In genomic region chr4:149897784-149898183, GRCh38 we compare ENCODE assay signal across 8 cellular contexts.
A peak's percentile ranks its signal among the peaks of the same experiment; 100 is the strongest.
DNase-seq lines count a peak whose midpoint lies in the region; ATAC-seq and TF ChIP-seq lines count a peak whose summit lies in the region.

No MANE protein-coding gene starts in this region.

- POLR2A ChIA-PET in CD8-positive, alpha-beta T cell (lab: Charles Lee) = no interaction called here

- H3K4me3 Mint-ChIP-seq in HFFc6 = no peak overlapping the region
- no peak overlapping the region for H3K4me3 Mint-ChIP-seq in CD8-positive, alpha-beta T cell

- H3K27ac Mint-ChIP-seq in HFFc6 = no peak overlapping the region
- no peak overlapping the region for H3K27ac Mint-ChIP-seq in CD8-positive, alpha-beta T cell

- no peaks in the 10 kb centered on the region for H3K36me3 Mint-ChIP-seq in HFFc6 (ENCODE audit: low read depth)
- H3K36me3 Mint-ChIP-seq in CD8-positive, alpha-beta T cell = no peaks in the 10 kb centered on the region

- H3K9ac ChIP-seq in DND-41 (ENCODE audit: low read depth, low read length) (no peak overlapping the region), liver (ENCODE audit: low read depth in 1 of 2, low read length in 2 of 2) (no peak overlapping the region)

- H3K27ac ChIP-seq in DND-41 (ENCODE audit: low read length) = no peak overlapping the region
- H3K27ac ChIP-seq in liver (ENCODE audit: low read depth in 1 of 2, low read length in 2 of 2) = no peak overlapping the region
- no peak overlapping the region for H3K27ac ChIP-seq in CD8-positive, alpha-beta T cell (ENCODE audit: low read depth, low read length)

- TF ChIP-seq CTCF in DND-41 (IDR thresholded peaks at IDR 0.05; ENCODE audit: borderline replicate concordance, extremely low read depth, low read length, poor library complexity, severe bottlenecking) = peak; percentile 37
- TF ChIP-seq CTCF in HFFc6 (IDR thresholded peaks at IDR 0.05) = peak; percentile 78
- peak; percentile 30 for TF ChIP-seq CTCF in liver (IDR thresholded peaks at IDR 0.05; ENCODE audit: low read depth, low read length, missing input control)
- no peak for TF ChIP-seq CTCF in CD8-positive, alpha-beta T cell (IDR thresholded peaks at IDR 0.05)

- H3K4me1 ChIP-seq in DND-41 (ENCODE audit: insufficient read depth, low read length) (no peaks in the 10 kb centered on the region), liver (ENCODE audit: control insufficient read depth in 4 of 4, insufficient read depth in 4 of 4, low read length in 3 of 4) (no peaks in the 10 kb centered on the region)
- no peaks in the 10 kb centered on the region for H3K4me1 ChIP-seq in CD8-positive, alpha-beta T cell (ENCODE audit: insufficient read depth, low read length)

- no peaks in the 10 kb centered on the region; the same call in 1 of the 2 replicates for H3K27me3 Mint-ChIP-seq in HFFc6 (ENCODE audit: insufficient read depth)
- H3K27me3 Mint-ChIP-seq in CD8-positive, alpha-beta T cell (ENCODE audit: low read depth) = peaks cover 6% of the 10 kb centered on the region

- H3K4me1 Mint-ChIP-seq in HFFc6 (ENCODE audit: low read depth) = no peaks in the 10 kb centered on the region
- no peaks in the 10 kb centered on the region for H3K4me1 Mint-ChIP-seq in CD8-positive, alpha-beta T cell (ENCODE audit: low read depth)

- H3K27me3 ChIP-seq in DND-41 (ENCODE audit: insufficient read depth, low read length, poor library complexity) = no peaks in the 10 kb centered on the region
- no peaks in the 10 kb centered on the region for H3K27me3 ChIP-seq in liver (ENCODE audit: control insufficient read depth in 4 of 4, insufficient read depth in 4 of 4, low read length in 3 of 4)
- no peaks in the 10 kb centered on the region for H3K27me3 ChIP-seq in CD8-positive, alpha-beta T cell (ENCODE audit: insufficient read depth, low read length)

- DNase-seq in DND-41 (no peak), HFFc6 (no peak)
- no peak for DNase-seq in activated T-cell treated with anti-CD3 and anti-CD28 coated beads, Interleukin-2, amount 50 U/mL, for 48 hours
- DNase-seq in stimulated activated CD4-positive, alpha-beta T cell treated with anti-CD3 and anti-CD28 coated beads, Interleukin-4, amount 100 ng/mL, for 1 hour = no peak
- no peak for DNase-seq in CD8-positive, alpha-beta T cell
- DNase-seq in activated naive CD4-positive, alpha-beta T cell (lab: John Stamatoyannopoulos, UW) = no peak

- H3K79me2 ChIP-seq in DND-41 (ENCODE audit: insufficient read depth, low read length) = no peaks in the 10 kb centered on the region

- H3K36me3 ChIP-seq in DND-41 (ENCODE audit: insufficient read depth, low read length) = no peaks in the 10 kb centered on the region
- no peaks in the 10 kb centered on the region for H3K36me3 ChIP-seq in liver (ENCODE audit: control insufficient read depth in 4 of 4, insufficient read depth in 3 of 4, low read depth in 1 of 4, low read length in 3 of 4)
- H3K36me3 ChIP-seq in CD8-positive, alpha-beta T cell (ENCODE audit: insufficient read depth, low read length) = no peaks in the 10 kb centered on the region

- no peak for ATAC-seq in DND-41 (ENCODE audit: insufficient read depth, low read depth)
- peak; percentile 78 for ATAC-seq in SK-N-SH treated with all-trans-retinoic acid at 6 μM for 48 hours
- ATAC-seq in CD8-positive, alpha-beta T cell = no peak

- H3K4me3 ChIP-seq in DND-41 (ENCODE audit: low read depth in 1 of 2, low read length in 2 of 2) (no peak overlapping the region), liver (ENCODE audit: low read depth in 1 of 3, low read length in 3 of 3) (no peak overlapping the region)
- H3K4me3 ChIP-seq in CD8-positive, alpha-beta T cell (ENCODE audit: low read depth, low read length) = no peak overlapping the region

- H3K9me3 Mint-ChIP-seq in HFFc6 = no peaks in the 10 kb centered on the region
- no peaks in the 10 kb centered on the region for H3K9me3 Mint-ChIP-seq in CD8-positive, alpha-beta T cell

- peak; percentile 75 to 79 for TF ChIP-seq RAD21 in liver (IDR thresholded peaks at IDR 0.05)

- H3K9me3 ChIP-seq in DND-41 (ENCODE audit: insufficient read depth, low read length, severe bottlenecking) (no peaks in the 10 kb centered on the region), liver (ENCODE audit: control insufficient read depth in 4 of 4, low read length in 3 of 4) (no peaks in the 10 kb centered on the region)
- no peaks in the 10 kb centered on the region for H3K9me3 ChIP-seq in CD8-positive, alpha-beta T cell (ENCODE audit: low read length)

- no peak overlapping the region for H3K4me2 ChIP-seq in DND-41 (ENCODE audit: insufficient read depth, low read length)

- CTCF ChIA-PET in CD8-positive, alpha-beta T cell (lab: Charles Lee) = no interaction called here

- H2AFZ ChIP-seq in DND-41 (ENCODE audit: low read depth, low read length) = no peak overlapping the region

- intact Hi-C loops in CD8-positive, alpha-beta T cell (cut with DNase I, micrococcal nuclease) = no loop called here

- no peaks in the 10 kb centered on the region for H4K20me1 ChIP-seq in DND-41 (ENCODE audit: insufficient read depth, low read length)

TF ChIP-seq in SK-N-SH treated with all-trans-retinoic acid at 6 μM for 48 hours, 23 proteins besides CTCF, POLR2A, EP300 and RAD21:
- TF ChIP-seq SNAI2 (CRISPR knock-in tag; IDR thresholded peaks at IDR 0.05) = no peak
- TF ChIP-seq TSHZ2 (CRISPR knock-in tag; IDR thresholded peaks at IDR 0.05) = no peak
- no peak for TF ChIP-seq ISL1 (CRISPR knock-in tag; IDR thresholded peaks at IDR 0.05)
- no peak for TF ChIP-seq ZNF565 (CRISPR knock-in tag; conservative IDR thresholded peaks at IDR 0.05; ENCODE audit: low read depth)
- TF ChIP-seq ZFP30 (CRISPR knock-in tag; IDR thresholded peaks at IDR 0.05) = no peak
- no peak for TF ChIP-seq ESRRG (CRISPR knock-in tag; IDR thresholded peaks at IDR 0.05)
- TF ChIP-seq TCF4 (CRISPR knock-in tag; IDR thresholded peaks at IDR 0.05; ENCODE audit: borderline replicate concordance) = no peak
- TF ChIP-seq TOX (CRISPR knock-in tag; IDR thresholded peaks at IDR 0.05; ENCODE audit: borderline replicate concordance) = no peak

TF ChIP-seq in liver, 16 proteins besides CTCF, POLR2A, EP300 and RAD21:
- no peak for TF ChIP-seq FOXA2 (IDR thresholded peaks at IDR 0.05)
- no peak for TF ChIP-seq JUND (IDR thresholded peaks at IDR 0.05)
- TF ChIP-seq RXRA (IDR thresholded peaks at IDR 0.05) = no peak
- TF ChIP-seq EGR1 (IDR thresholded peaks at IDR 0.05; ENCODE audit: low read depth in 2 of 2) = no peak
- no peak for TF ChIP-seq GABPA (IDR thresholded peaks at IDR 0.05 in 1 of 2, conservative IDR thresholded peaks at IDR 0.05 in 1 of 2)
- TF ChIP-seq HNF4G (IDR thresholded peaks at IDR 0.05) = no peak
- no peak for TF ChIP-seq TAF1 (conservative IDR thresholded peaks at IDR 0.05)
- TF ChIP-seq HNF4A (conservative IDR thresholded peaks at IDR 0.05) = no peak
- no peak for TF ChIP-seq FOXA1 (IDR thresholded peaks at IDR 0.05)
- TF ChIP-seq, protein P1, sequence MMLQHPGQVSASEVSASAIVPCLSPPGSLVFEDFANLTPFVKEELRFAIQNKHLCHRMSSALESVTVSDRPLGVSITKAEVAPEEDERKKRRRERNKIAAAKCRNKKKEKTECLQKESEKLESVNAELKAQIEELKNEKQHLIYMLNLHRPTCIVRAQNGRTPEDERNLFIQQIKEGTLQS (IDR thresholded peaks at IDR 0.05) = no peak
